1 cellular context compared by ENCODE assay signal in genomic region chr5:173834070-173834771, GRCh38.
TF ChIP-seq lines count a peak whose summit lies in the region.

No MANE protein-coding gene starts in this region.

TF ChIP-seq in K562, 482 proteins besides CTCF, POLR2A, EP300 and RAD21:
- TF ChIP-seq ZNF740 (CRISPR knock-in tag; IDR thresholded peaks at IDR 0.05): no peak
- TF ChIP-seq ZNF740 (tag; IDR thresholded peaks at IDR 0.05): 0 out of 4 replicates have a peak, but pooled peaks of 1 of the 2 experiments have one; percentile 10
- TF ChIP-seq ZBED1 (IDR thresholded peaks at IDR 0.05): no peak
- TF ChIP-seq CBFA2T3 (IDR thresholded peaks at IDR 0.05): peak; percentile 59
- peak; percentile 38 for TF ChIP-seq TCF3 (CRISPR knock-in tag; IDR thresholded peaks at IDR 0.05)
- 0 out of 4 replicates have a peak, but pooled peaks of 1 of the 2 experiments have one; percentile 28 for TF ChIP-seq KDM1A (IDR thresholded peaks at IDR 0.05)
- no peak for TF ChIP-seq HMGXB4 (CRISPR knock-in tag; IDR thresholded peaks at IDR 0.05)
- TF ChIP-seq MEIS2 (IDR thresholded peaks at IDR 0.05; ENCODE audit: partially characterized antibody): peak; percentile 75
- no peak for TF ChIP-seq PBX2 (CRISPR knock-in tag; IDR thresholded peaks at IDR 0.05; ENCODE audit: low read depth)
- peak; percentile 76 for TF ChIP-seq PBX2 (tag; conservative IDR thresholded peaks at IDR 0.05; ENCODE audit: low read depth)
- TF ChIP-seq U2AF2 (optimal IDR thresholded peaks at IDR 0.05; ENCODE audit: low read depth, low read length): no peak
- TF ChIP-seq ZNF77 (CRISPR knock-in tag; IDR thresholded peaks at IDR 0.05): no peak
- TF ChIP-seq CCNT2 (IDR thresholded peaks at IDR 0.05; ENCODE audit: borderline replicate concordance, extremely low read depth, insufficient read length, low read depth, low read length): no peak
- TF ChIP-seq TEAD4 (IDR thresholded peaks at IDR 0.05; ENCODE audit: low read length): peak; percentile 60
- no peak for TF ChIP-seq TEAD4 (CRISPR knock-in tag; IDR thresholded peaks at IDR 0.05; ENCODE audit: borderline replicate concordance)
- TF ChIP-seq ZZZ3 (IDR thresholded peaks at IDR 0.05): no peak
- TF ChIP-seq CEBPB (tag; IDR thresholded peaks at IDR 0.05): peak; percentile 63
- 0 out of 2 replicates have a peak, but pooled peaks have one; percentile 21 for TF ChIP-seq NCOR1 (IDR thresholded peaks at IDR 0.05)
- TF ChIP-seq NR1H2 (CRISPR knock-in tag; IDR thresholded peaks at IDR 0.05): no peak
- no peak for TF ChIP-seq ZNF696 (CRISPR knock-in tag; conservative IDR thresholded peaks at IDR 0.05)
- no peak for TF ChIP-seq GTF2E2 (tag; IDR thresholded peaks at IDR 0.05)
- no peak for TF ChIP-seq TRIM24 (IDR thresholded peaks at IDR 0.05)
- peak; percentile 10; the same call in 1 of the 2 replicates for TF ChIP-seq TAL1 (IDR thresholded peaks at IDR 0.05)
- TF ChIP-seq CEBPG (CRISPR knock-in tag; IDR thresholded peaks at IDR 0.05): no peak
- peak; percentile 33 to 52; a peak in 1 of 4 replicates for TF ChIP-seq CEBPG (tag; conservative IDR thresholded peaks at IDR 0.05 in 1 of 2, IDR thresholded peaks at IDR 0.05 in 1 of 2)
- no peak for TF ChIP-seq MLX (CRISPR knock-in tag; conservative IDR thresholded peaks at IDR 0.05)
- TF ChIP-seq DPF2 (IDR thresholded peaks at IDR 0.05): 0 out of 2 replicates have a peak, but pooled peaks have one; percentile 12
- peak; percentile 64; the same call in 1 of the 2 replicates for TF ChIP-seq ATF3 (IDR thresholded peaks at IDR 0.05)
- no peak for TF ChIP-seq ATF3 (CRISPR knock-in tag; conservative IDR thresholded peaks at IDR 0.05)
- no peak for TF ChIP-seq KDM2B (CRISPR knock-in tag; IDR thresholded peaks at IDR 0.05)
- TF ChIP-seq SMAD3 (CRISPR knock-in tag; conservative IDR thresholded peaks at IDR 0.05): no peak
- TF ChIP-seq SMARCC2 (IDR thresholded peaks at IDR 0.05; ENCODE audit: low read depth): no peak
- no peak for TF ChIP-seq RHOXF2B (CRISPR knock-in tag; conservative IDR thresholded peaks at IDR 0.05)
- peak; percentile 75 for TF ChIP-seq PKNOX1 (IDR thresholded peaks at IDR 0.05)
